14 cellular contexts compared by ENCODE assay signal in genomic region chr4:78481180-78481579, GRCh38.
DNase-seq lines count a peak whose midpoint lies in the region; ATAC-seq and TF ChIP-seq lines count a peak whose summit lies in the region.
"Had no signal": no experiment of that assay in that cellular context is flagged by ENCODE, and none has a peak within 500 bp of the region (broad histone marks: within the 10 kb centered on the region; RNA-seq: fewer than 3 reads in every experiment).

No MANE protein-coding gene starts in this region.

- peak overlapping the region; percentile 64 for H3K27ac ChIP-seq in epithelial cell of prostate
- H3K27ac ChIP-seq: BLaER1, neural progenitor cell had no signal

- ATAC-seq in omental fat pad (ENCODE audit: low FRiP score) (peak; percentile 34), GM18868 (IDR thresholded peaks at IDR 0.05; ENCODE audit: unreplicated experiment) (no peak), HG02852 (IDR thresholded peaks at IDR 0.05; ENCODE audit: unreplicated experiment) (no peak)

- no peak for TF ChIP-seq CTCF in omental fat pad (IDR thresholded peaks at IDR 0.05)

- DNase-seq in AG20443 (ENCODE audit: low spot score) (peak; percentile 76), RPMI7951 (ENCODE audit: low read depth) (peak; percentile 90), epithelial cell of prostate (ENCODE audit: low read depth, low spot score) (peak; percentile 34), omental fat pad (ENCODE audit: low spot score) (no peak), iPS-NIHi11 (ENCODE audit: low spot score) (no peak), SIG-M5 treated with dmso at 0.1 percent for 504 hours (lab: John Stamatoyannopoulos, UW; ENCODE audit: unreplicated experiment) (no peak)
- DNase-seq: activated CD4-positive, alpha-beta memory T cell treated with anti-CD3 and anti-CD28 coated beads, Interleukin-2, amount 10 ng/mL, durations not matched to agents 7 days and 5 days; GF-D8; head of caudate nucleus; stimulated activated CD8-positive, alpha-beta memory T cell treated with anti-CD3 and anti-CD28 coated beads, Interleukin-4, amount 100 ng/mL, for 48 hours had no signal

Comparison
In these comparisons a context has a peak if more than half of its experiments do, and no peak if none do; other contexts are left out.
1. DNase-seq: peak in AG20443 (single experiment), RPMI7951 (single experiment) and epithelial cell of prostate (single experiment); none in omental fat pad (single experiment), iPS-NIHi11 (single experiment) and SIG-M5 treated with dmso at 0.1 percent for 504 hours (single experiment).